Comparison of ENCODE assay signal across 1 cellular context in the genomic region with DNA sequence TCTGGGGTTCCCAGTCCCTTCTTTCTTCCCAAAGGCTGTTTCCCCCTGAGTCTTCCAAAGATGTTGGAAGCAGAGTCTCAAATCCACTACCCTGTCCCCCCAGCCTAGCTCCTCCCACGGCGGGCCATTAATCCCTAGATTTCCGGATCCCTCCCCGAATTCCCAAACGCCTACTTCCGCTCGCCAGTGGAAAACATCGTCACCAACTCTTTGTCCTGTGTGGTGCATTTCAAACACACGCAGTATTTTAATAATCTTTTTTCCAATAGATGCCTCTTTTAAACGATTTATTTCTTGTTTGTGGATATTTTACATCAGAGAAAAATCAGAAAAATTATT.
TF ChIP-seq lines count a peak whose summit lies in the region.

No MANE protein-coding gene starts in this region.

TF ChIP-seq in HEK293, 187 proteins besides CTCF, POLR2A, EP300 and RAD21 (continued from another document):
- TF ChIP-seq, protein P1, sequence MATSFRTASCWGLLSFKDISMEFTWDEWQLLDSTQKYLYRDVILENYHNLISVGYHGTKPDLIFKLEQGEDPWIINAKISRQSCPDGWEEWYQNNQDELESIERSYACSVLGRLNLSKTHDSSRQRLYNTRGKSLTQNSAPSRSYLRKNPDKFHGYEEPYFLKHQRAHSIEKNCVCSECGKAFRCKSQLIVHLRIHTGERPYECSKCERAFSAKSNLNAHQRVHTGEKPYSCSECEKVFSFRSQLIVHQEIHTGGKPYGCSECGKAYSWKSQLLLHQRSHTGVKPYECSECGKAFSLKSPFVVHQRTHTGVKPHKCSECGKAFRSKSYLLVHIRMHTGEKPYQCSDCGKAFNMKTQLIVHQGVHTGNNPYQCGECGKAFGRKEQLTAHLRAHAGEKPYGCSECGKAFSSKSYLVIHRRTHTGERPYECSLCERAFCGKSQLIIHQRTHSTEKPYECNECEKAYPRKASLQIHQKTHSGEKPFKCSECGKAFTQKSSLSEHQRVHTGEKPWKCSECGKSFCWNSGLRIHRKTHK (tag by site-specific recombination; IDR thresholded peaks at IDR 0.05) = no peak
- no peak for TF ChIP-seq ZNF169 (tag by site-specific recombination; IDR thresholded peaks at IDR 0.05)
- peak; percentile 76 for TF ChIP-seq ZNF600 (tag by site-specific recombination; IDR thresholded peaks at IDR 0.05)
- TF ChIP-seq, protein P2, sequence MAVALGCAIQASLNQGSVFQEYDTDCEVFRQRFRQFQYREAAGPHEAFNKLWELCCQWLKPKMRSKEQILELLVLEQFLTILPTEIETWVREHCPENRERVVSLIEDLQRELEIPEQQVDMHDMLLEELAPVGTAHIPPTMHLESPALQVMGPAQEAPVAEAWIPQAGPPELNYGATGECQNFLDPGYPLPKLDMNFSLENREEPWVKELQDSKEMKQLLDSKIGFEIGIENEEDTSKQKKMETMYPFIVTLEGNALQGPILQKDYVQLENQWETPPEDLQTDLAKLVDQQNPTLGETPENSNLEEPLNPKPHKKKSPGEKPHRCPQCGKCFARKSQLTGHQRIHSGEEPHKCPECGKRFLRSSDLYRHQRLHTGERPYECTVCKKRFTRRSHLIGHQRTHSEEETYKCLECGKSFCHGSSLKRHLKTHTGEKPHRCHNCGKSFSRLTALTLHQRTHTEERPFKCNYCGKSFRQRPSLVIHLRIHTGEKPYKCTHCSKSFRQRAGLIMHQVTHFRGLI (tag by site-specific recombination; IDR thresholded peaks at IDR 0.05) = no peak
- TF ChIP-seq, protein P3, sequence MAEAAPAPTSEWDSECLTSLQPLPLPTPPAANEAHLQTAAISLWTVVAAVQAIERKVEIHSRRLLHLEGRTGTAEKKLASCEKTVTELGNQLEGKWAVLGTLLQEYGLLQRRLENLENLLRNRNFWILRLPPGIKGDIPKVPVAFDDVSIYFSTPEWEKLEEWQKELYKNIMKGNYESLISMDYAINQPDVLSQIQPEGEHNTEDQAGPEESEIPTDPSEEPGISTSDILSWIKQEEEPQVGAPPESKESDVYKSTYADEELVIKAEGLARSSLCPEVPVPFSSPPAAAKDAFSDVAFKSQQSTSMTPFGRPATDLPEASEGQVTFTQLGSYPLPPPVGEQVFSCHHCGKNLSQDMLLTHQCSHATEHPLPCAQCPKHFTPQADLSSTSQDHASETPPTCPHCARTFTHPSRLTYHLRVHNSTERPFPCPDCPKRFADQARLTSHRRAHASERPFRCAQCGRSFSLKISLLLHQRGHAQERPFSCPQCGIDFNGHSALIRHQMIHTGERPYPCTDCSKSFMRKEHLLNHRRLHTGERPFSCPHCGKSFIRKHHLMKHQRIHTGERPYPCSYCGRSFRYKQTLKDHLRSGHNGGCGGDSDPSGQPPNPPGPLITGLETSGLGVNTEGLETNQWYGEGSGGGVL (tag by site-specific recombination; IDR thresholded peaks at IDR 0.05) = peak; percentile 71
- TF ChIP-seq, protein P4, sequence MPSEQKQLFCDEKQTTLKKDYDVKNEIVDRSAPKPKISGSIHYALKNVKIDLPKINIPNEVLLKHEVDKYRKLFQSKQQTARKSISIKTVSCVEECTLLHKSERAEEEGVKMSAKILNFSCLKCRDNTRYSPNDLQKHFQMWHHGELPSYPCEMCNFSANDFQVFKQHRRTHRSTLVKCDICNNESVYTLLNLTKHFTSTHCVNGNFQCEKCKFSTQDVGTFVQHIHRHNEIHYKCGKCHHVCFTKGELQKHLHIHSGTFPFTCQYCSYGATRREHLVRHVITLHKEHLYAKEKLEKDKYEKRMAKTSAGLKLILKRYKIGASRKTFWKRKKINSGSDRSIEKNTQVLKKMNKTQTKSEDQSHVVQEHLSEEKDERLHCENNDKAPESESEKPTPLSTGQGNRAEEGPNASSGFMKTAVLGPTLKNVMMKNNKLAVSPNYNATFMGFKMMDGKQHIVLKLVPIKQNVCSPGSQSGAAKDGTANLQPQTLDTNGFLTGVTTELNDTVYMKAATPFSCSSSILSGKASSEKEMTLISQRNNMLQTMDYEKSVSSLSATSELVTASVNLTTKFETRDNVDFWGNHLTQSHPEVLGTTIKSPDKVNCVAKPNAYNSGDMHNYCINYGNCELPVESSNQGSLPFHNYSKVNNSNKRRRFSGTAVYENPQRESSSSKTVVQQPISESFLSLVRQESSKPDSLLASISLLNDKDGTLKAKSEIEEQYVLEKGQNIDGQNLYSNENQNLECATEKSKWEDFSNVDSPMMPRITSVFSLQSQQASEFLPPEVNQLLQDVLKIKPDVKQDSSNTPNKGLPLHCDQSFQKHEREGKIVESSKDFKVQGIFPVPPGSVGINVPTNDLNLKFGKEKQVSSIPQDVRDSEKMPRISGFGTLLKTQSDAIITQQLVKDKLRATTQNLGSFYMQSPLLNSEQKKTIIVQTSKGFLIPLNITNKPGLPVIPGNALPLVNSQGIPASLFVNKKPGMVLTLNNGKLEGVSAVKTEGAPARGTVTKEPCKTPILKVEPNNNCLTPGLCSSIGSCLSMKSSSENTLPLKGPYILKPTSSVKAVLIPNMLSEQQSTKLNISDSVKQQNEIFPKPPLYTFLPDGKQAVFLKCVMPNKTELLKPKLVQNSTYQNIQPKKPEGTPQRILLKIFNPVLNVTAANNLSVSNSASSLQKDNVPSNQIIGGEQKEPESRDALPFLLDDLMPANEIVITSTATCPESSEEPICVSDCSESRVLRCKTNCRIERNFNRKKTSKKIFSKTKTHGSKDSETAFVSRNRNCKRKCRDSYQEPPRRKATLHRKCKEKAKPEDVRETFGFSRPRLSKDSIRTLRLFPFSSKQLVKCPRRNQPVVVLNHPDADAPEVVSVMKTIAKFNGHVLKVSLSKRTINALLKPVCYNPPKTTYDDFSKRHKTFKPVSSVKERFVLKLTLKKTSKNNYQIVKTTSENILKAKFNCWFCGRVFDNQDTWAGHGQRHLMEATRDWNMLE (tag by site-specific recombination; conservative IDR thresholded peaks at IDR 0.05; ENCODE audit: low read depth) = peak; percentile 49
- TF ChIP-seq ZNF416 (tag by site-specific recombination; IDR thresholded peaks at IDR 0.05) = no peak
- no peak for TF ChIP-seq ZNF626 (tag by site-specific recombination; IDR thresholded peaks at IDR 0.05)
- TF ChIP-seq ZEB2 (tag by site-specific recombination; IDR thresholded peaks at IDR 0.05) = no peak
- no peak for TF ChIP-seq GLI4 (tag by site-specific recombination; IDR thresholded peaks at IDR 0.05)
- TF ChIP-seq, protein P5, sequence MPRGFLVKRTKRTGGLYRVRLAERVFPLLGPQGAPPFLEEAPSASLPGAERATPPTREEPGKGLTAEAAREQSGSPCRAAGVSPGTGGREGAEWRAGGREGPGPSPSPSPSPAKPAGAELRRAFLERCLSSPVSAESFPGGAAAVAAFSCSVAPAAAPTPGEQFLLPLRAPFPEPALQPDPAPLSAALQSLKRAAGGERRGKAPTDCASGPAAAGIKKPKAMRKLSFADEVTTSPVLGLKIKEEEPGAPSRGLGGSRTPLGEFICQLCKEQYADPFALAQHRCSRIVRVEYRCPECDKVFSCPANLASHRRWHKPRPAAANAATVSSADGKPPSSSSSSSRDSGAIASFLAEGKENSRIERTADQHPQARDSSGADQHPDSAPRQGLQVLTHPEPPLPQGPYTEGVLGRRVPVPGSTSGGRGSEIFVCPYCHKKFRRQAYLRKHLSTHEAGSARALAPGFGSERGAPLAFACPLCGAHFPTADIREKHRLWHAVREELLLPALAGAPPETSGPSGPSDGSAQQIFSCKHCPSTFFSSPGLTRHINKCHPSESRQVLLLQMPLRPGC (tag by site-specific recombination; IDR thresholded peaks at IDR 0.05) = peak; percentile 16; the same call in 1 of the 2 replicates
- TF ChIP-seq, protein P6, sequence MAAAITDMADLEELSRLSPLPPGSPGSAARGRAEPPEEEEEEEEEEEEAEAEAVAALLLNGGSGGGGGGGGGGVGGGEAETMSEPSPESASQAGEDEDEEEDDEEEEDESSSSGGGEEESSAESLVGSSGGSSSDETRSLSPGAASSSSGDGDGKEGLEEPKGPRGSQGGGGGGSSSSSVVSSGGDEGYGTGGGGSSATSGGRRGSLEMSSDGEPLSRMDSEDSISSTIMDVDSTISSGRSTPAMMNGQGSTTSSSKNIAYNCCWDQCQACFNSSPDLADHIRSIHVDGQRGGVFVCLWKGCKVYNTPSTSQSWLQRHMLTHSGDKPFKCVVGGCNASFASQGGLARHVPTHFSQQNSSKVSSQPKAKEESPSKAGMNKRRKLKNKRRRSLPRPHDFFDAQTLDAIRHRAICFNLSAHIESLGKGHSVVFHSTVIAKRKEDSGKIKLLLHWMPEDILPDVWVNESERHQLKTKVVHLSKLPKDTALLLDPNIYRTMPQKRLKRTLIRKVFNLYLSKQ (tag by site-specific recombination; IDR thresholded peaks at IDR 0.05; ENCODE audit: borderline replicate concordance) = no peak
- no peak for TF ChIP-seq ZNF174 (tag by site-specific recombination; IDR thresholded peaks at IDR 0.05)
- TF ChIP-seq YY2 (tag by site-specific recombination; IDR thresholded peaks at IDR 0.05) = no peak
- TF ChIP-seq HOXD13 (CRISPR knock-in tag; IDR thresholded peaks at IDR 0.05; ENCODE audit: borderline replicate concordance) = no peak
- no peak for TF ChIP-seq ZFP69B (tag by site-specific recombination; IDR thresholded peaks at IDR 0.05)
- no peak for TF ChIP-seq KLF16 (tag by site-specific recombination; IDR thresholded peaks at IDR 0.05)
- no peak for TF ChIP-seq ZNF132 (tag by site-specific recombination; IDR thresholded peaks at IDR 0.05; ENCODE audit: borderline replicate concordance)
- no peak for TF ChIP-seq ZNF16 (tag by site-specific recombination; IDR thresholded peaks at IDR 0.05; ENCODE audit: low read depth)
- TF ChIP-seq ZNF37A (tag by site-specific recombination; IDR thresholded peaks at IDR 0.05) = no peak
- no peak for TF ChIP-seq KLF9 (tag by site-specific recombination; IDR thresholded peaks at IDR 0.05; ENCODE audit: low read depth)
- TF ChIP-seq ZNF184 (tag by site-specific recombination; IDR thresholded peaks at IDR 0.05) = no peak
- no peak for TF ChIP-seq ZNF10 (tag by site-specific recombination; IDR thresholded peaks at IDR 0.05)
- peak; percentile 99 for TF ChIP-seq IKZF3 (tag by site-specific recombination; IDR thresholded peaks at IDR 0.05)
- TF ChIP-seq, protein P7, sequence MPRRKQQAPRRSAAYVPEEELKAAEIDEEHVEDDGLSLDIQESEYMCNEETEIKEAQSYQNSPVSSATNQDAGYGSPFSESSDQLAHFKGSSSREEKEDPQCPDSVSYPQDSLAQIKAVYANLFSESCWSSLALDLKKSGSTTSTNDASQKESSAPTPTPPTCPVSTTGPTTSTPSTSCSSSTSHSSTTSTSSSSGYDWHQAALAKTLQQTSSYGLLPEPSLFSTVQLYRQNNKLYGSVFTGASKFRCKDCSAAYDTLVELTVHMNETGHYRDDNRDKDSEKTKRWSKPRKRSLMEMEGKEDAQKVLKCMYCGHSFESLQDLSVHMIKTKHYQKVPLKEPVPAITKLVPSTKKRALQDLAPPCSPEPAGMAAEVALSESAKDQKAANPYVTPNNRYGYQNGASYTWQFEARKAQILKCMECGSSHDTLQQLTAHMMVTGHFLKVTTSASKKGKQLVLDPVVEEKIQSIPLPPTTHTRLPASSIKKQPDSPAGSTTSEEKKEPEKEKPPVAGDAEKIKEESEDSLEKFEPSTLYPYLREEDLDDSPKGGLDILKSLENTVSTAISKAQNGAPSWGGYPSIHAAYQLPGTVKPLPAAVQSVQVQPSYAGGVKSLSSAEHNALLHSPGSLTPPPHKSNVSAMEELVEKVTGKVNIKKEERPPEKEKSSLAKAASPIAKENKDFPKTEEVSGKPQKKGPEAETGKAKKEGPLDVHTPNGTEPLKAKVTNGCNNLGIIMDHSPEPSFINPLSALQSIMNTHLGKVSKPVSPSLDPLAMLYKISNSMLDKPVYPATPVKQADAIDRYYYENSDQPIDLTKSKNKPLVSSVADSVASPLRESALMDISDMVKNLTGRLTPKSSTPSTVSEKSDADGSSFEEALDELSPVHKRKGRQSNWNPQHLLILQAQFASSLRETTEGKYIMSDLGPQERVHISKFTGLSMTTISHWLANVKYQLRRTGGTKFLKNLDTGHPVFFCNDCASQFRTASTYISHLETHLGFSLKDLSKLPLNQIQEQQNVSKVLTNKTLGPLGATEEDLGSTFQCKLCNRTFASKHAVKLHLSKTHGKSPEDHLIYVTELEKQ (tag by site-specific recombination; IDR thresholded peaks at IDR 0.05; ENCODE audit: borderline replicate concordance) = no peak
